In genomic region chr12:111173391-111174282, GRCh38 we compare ENCODE assay signal across 16 cellular contexts.
"Had no signal": no experiment of that assay in that cellular context is flagged by ENCODE, and none has a peak within 500 bp of the region (broad histone marks: within the 10 kb centered on the region; RNA-seq: fewer than 3 reads in every experiment).

No MANE protein-coding gene starts in this region.

- H3K4me1 ChIP-seq: thyroid gland had no signal

- H3K36me3 ChIP-seq: left lung, thyroid gland had no signal

- H3K9me3 Mint-ChIP-seq: activated naive CD4-positive, alpha-beta T cell treated with anti-CD3 and anti-CD28 coated beads, Interleukin-2, amount 50 U/mL, for 72 hours; naive thymus-derived CD4-positive, alpha-beta T cell; stimulated activated effector memory CD8-positive, alpha-beta T cell treated with anti-CD3 and anti-CD28 coated beads, Interleukin-12 subunit alpha, Interleukin-12 subunit beta, amount 100 ng/mL, for 72 hours; WTC11 had no signal

- H3K9me3 ChIP-seq: left lung, thyroid gland had no signal

- H3K36me3 Mint-ChIP-seq: activated naive CD4-positive, alpha-beta T cell treated with anti-CD3 and anti-CD28 coated beads, Interleukin-2, amount 50 U/mL, for 72 hours; naive thymus-derived CD4-positive, alpha-beta T cell; stimulated activated effector memory CD8-positive, alpha-beta T cell treated with anti-CD3 and anti-CD28 coated beads, Interleukin-12 subunit alpha, Interleukin-12 subunit beta, amount 100 ng/mL, for 72 hours; WTC11 had no signal

- H3K27ac Mint-ChIP-seq: activated CD8-positive, alpha-beta T cell treated with anti-CD3 and anti-CD28 coated beads, Interleukin-2, amount 10 ng/mL, durations not matched to agents 7 days and 5 days; activated naive CD4-positive, alpha-beta T cell treated with anti-CD3 and anti-CD28 coated beads, Interleukin-2, amount 50 U/mL, for 72 hours; stimulated activated effector memory CD8-positive, alpha-beta T cell treated with anti-CD3 and anti-CD28 coated beads, Interleukin-12 subunit alpha, Interleukin-12 subunit beta, amount 100 ng/mL, for 72 hours; WTC11 had no signal

- H3K4me1 Mint-ChIP-seq: WTC11 had no signal

- H3K27me3 ChIP-seq: hepatocyte, thyroid gland had no signal

- ATAC-seq: activated CD8-positive, alpha-beta T cell treated with anti-CD3 and anti-CD28 coated beads, Interleukin-2, amount 10 ng/mL, durations not matched to agents 7 days and 5 days; activated naive CD4-positive, alpha-beta T cell treated with anti-CD3 and anti-CD28 coated beads, Interleukin-2, amount 50 U/mL, for 72 hours; naive thymus-derived CD4-positive, alpha-beta T cell; stimulated activated effector memory CD8-positive, alpha-beta T cell treated with anti-CD3 and anti-CD28 coated beads, Interleukin-12 subunit alpha, Interleukin-12 subunit beta, amount 100 ng/mL, for 72 hours had no signal

- H3K79me2 ChIP-seq: hepatocyte had no signal

- H3K4me3 ChIP-seq: hepatocyte, left lung, thyroid gland had no signal

- H3K4me3 Mint-ChIP-seq: activated CD8-positive, alpha-beta T cell treated with anti-CD3 and anti-CD28 coated beads, Interleukin-2, amount 10 ng/mL, durations not matched to agents 7 days and 5 days; naive thymus-derived CD4-positive, alpha-beta T cell; stimulated activated effector memory CD8-positive, alpha-beta T cell treated with anti-CD3 and anti-CD28 coated beads, Interleukin-12 subunit alpha, Interleukin-12 subunit beta, amount 100 ng/mL, for 72 hours; WTC11 had no signal

- H3K4me2 ChIP-seq: hepatocyte had no signal

- DNase-seq: activated CD4-positive, alpha-beta T cell treated with anti-CD3 and anti-CD28 coated beads for 4 hours; activated CD8-positive, alpha-beta memory T cell treated with anti-CD3 and anti-CD28 coated beads, Interleukin-2, amount 50 U/mL, for 4 hours; activated CD8-positive, alpha-beta T cell treated with anti-CD3 and anti-CD28 coated beads, Interleukin-2, amount 10 ng/mL, durations not matched to agents 7 days and 5 days; activated gamma-delta T cell; activated T-cell treated with anti-CD3 and anti-CD28 coated beads, Interleukin-2, amount 50 U/mL, for 48 hours; caudate nucleus; islet precursor cell; left lung; mammary epithelial cell; retina had no signal

- H2AFZ ChIP-seq: hepatocyte had no signal
